In the genomic region with DNA sequence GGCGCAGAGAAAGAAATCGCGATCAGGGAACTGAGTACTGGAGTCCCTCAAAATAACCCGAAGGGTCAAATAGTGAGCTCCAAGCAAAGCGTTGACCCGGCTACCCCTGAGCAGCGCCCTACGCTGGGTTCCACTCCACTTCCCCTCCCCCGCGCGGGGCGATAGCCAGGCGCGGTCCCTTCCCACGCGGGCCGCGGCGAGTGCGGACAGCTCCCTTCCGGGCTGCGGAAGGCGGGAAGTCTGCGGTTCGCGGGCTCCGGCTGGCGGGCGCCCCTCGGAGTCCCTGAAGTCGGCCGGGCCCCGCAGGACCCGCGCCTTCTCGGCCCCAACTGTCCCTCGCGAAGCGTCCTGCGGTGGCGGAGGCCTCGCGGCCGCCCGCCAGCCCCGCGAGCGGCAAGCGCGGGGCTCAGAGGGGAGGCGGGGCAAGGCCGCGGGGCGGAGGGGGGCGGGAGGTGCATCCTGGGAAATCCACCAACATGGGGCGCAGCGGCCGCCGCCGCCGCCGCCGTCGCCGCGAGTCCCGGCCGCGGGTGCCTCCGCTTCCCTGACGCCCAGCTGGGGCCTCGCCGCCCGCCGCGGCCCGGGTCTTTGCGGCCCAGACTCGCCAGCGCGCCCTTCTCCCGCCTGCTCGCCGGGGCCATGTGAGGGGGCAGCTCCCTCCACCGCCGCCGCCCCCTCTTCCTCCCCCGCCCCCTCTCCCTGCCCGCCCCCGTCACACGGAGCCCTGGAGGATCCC, we compare ENCODE assay signal across 8 cellular contexts. TPM values are rescaled to one million over a fixed set of nuclear protein-coding genes. Genes with fewer than 3 reads are reported as not detected.
DNase-seq lines count a peak whose midpoint lies in the region; ATAC-seq and TF ChIP-seq lines count a peak whose summit lies in the region.

A gene (plus strand): TSS at position 457 of the 736 bp plus-strand sequence. CDS start 315 bp downstream, outside the sequence.

- H3K27me3 ChIP-seq in OCI-LY1 (ENCODE audit: insufficient read depth, low read length), result no peaks in the 10 kb centered on the region

- H3K4me2 ChIP-seq in OCI-LY1 (ENCODE audit: low read length), result peak within 1 kb of the TSS; percentile 90

- H3K36me3 ChIP-seq in OCI-LY1 (ENCODE audit: insufficient read depth, low read length), result no peaks in the 10 kb centered on the region

- no peaks in the 10 kb centered on the region for H4K20me1 ChIP-seq in OCI-LY1 (ENCODE audit: insufficient read depth, low read length)

- H3K4me3 ChIP-seq in OCI-LY1 (ENCODE audit: low read depth, low read length, poor library complexity, severe bottlenecking) (peak within 1 kb of the TSS; percentile 93), epithelial cell of proximal tubule (ENCODE audit: low read depth, low read length) (peak within 1 kb of the TSS; percentile 91)

- H3K4me1 ChIP-seq in OCI-LY1 (ENCODE audit: insufficient read depth, low read length, severe bottlenecking), result peaks cover 27% of the 10 kb centered on the region

- H3F3A ChIP-seq in OCI-LY1 (ENCODE audit: insufficient read depth, low read length), result no peaks in the 10 kb centered on the region

- H3K27ac ChIP-seq in OCI-LY1 (ENCODE audit: low read depth, low read length, poor library complexity, severe bottlenecking), result peak within 1 kb of the TSS; percentile 64

- H2AFZ ChIP-seq in OCI-LY1 (ENCODE audit: low read length), result peak within 1 kb of the TSS; percentile 51

- ATAC-seq in GM19328 (IDR thresholded peaks at IDR 0.05; ENCODE audit: unreplicated experiment) (peak; percentile 66), HG03469 (IDR thresholded peaks at IDR 0.05; ENCODE audit: unreplicated experiment) (peak; percentile 39)

- peaks cover 36% of the 10 kb centered on the region for H3K79me2 ChIP-seq in OCI-LY1 (ENCODE audit: insufficient read depth, low read length)

- H3K9me2 ChIP-seq in OCI-LY1 (ENCODE audit: low read depth, low read length), result no peaks in the 10 kb centered on the region

- peak within 1 kb of the TSS; percentile 98 for H3K9ac ChIP-seq in OCI-LY1 (ENCODE audit: low read length)

- H3K9me3 ChIP-seq in OCI-LY1 (ENCODE audit: low read length), result no peaks in the 10 kb centered on the region

- TF ChIP-seq CTCF in OCI-LY1 (IDR thresholded peaks at IDR 0.05; ENCODE audit: low read length) (no peak), epithelial cell of proximal tubule (conservative IDR thresholded peaks at IDR 0.05; ENCODE audit: low read depth, low read length) (no peak)

- DNase-seq in CD1c-positive myeloid dendritic cell (ENCODE audit: extremely low spot score) (peak; percentile 77), activated T-cell treated with anti-CD3 and anti-CD28 coated beads for 24 hours (ENCODE audit: low read depth) (peak; percentile 56), epithelial cell of proximal tubule (ENCODE audit: low read depth) (no peak), mucosa of gallbladder (ENCODE audit: low spot score) (peak; percentile 68)
- DNase-seq in stimulated activated CD8-positive, alpha-beta memory T cell treated with anti-CD3 and anti-CD28 coated beads, Interleukin-4, amount 100 ng/mL, for 24 hours (ENCODE audit: low read depth), result peak; percentile 63

RNA-seq across cellular contexts. Expression of the gene that starts here (rescaled TPM):
- total RNA-seq in epithelial cell of proximal tubule (12.7 and 18.6 TPM in 2 replicates), mucosa of gallbladder (26.9 TPM)
